In genomic region chr12:3624273-3624672, GRCh38 we compare ENCODE assay signal across 29 cellular contexts.
"Had no signal": no experiment of that assay in that cellular context is flagged by ENCODE, and none has a peak within 500 bp of the region (broad histone marks: within the 10 kb centered on the region; RNA-seq: fewer than 3 reads in every experiment).

No MANE protein-coding gene starts in this region.

- H3K36me3 ChIP-seq: SJCRH30 had no signal

- H3K9me3 ChIP-seq: body of pancreas, SJCRH30 had no signal

- H3K4me3 ChIP-seq: body of pancreas, SJCRH30, SK-N-MC had no signal

- H3K27ac ChIP-seq: body of pancreas, SJCRH30, SK-N-MC, WERI-Rb-1 had no signal

- H3K27me3 ChIP-seq: body of pancreas, SJCRH30 had no signal

- H3K4me1 ChIP-seq: body of pancreas, SJCRH30 had no signal

- DNase-seq: activated CD4-positive, alpha-beta memory T cell treated with anti-CD3 and anti-CD28 coated beads, Interleukin-2, amount 10 ng/mL, durations not matched to agents 7 days and 5 days; activated CD4-positive, alpha-beta T cell treated with anti-CD3 and anti-CD28 coated beads for 1 hour; activated CD4-positive, alpha-beta T cell treated with anti-CD3 and anti-CD28 coated beads for 48 hours; activated CD4-positive, CD25-positive, alpha-beta regulatory T cell; activated CD8-positive, alpha-beta memory T cell treated with anti-CD3 and anti-CD28 coated beads for 24 hours; activated CD8-positive, alpha-beta memory T cell treated with anti-CD3 and anti-CD28 coated beads, Interleukin-2, amount 10 ng/mL, durations not matched to agents 7 days and 5 days; activated CD8-positive, alpha-beta memory T cell treated with anti-CD3 and anti-CD28 coated beads, Interleukin-2, amount 50 U/mL, for 48 hours; activated gamma-delta T cell; activated naive CD4-positive, alpha-beta T cell treated with Interleukin-2 at 50 U/mL for 16 hours; activated naive CD8-positive, alpha-beta T cell treated with anti-CD3 and anti-CD28 coated beads, Interleukin-2, amount 10 ng/mL, durations not matched to agents 7 days and 5 days; activated T-cell treated with anti-CD3 and anti-CD28 coated beads, Interleukin-2, amount 50 U/mL, for 48 hours; amygdala; body of pancreas; central memory CD4-positive, alpha-beta T cell; Karpas-422; KBM-7; NCI-H1105; NCI-H146; NCI-H187; NCI-H2029 treated with DMSO at 0.1 percent for 48 hours; NCI-H446; NCI-H510A treated with DMSO at 0.1 percent for 48 hours; NCI-H526 treated with DMSO at 0.1 percent for 48 hours; NCI-H774; SHP77; SJCRH30; T1000; WERI-Rb-1 had no signal
